33 cellular contexts compared by ENCODE assay signal in the genomic region with DNA sequence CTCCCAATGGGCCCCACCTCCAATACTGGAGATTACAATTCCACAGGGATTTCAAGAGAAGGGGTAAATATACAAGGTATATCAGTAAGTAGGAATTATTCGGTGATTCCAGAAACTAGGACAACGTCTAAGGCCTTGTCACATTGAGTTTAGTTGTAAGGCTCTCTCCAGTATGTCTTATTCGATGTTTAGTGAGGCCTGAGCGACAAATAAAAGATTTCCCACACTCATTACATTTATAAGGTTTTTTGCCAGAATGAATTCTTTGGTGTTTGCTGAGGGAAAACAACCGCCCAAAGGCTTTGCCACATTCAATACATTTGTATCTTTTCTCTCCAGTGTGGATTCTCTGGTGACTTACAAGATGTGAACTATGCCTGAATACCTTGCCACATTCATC.
"Had no signal": no experiment of that assay in that cellular context is flagged by ENCODE, and none has a peak within 500 bp of the region (broad histone marks: within the 10 kb centered on the region; RNA-seq: fewer than 3 reads in every experiment).

No MANE protein-coding gene starts in this region.

- H3K4me3 ChIP-seq: cardiac muscle cell, colonic mucosa, dorsolateral prefrontal cortex, lung, mucosa of descending colon, pancreas, prostate gland, sigmoid colon, uterus had no signal

- H3K27me3 Mint-ChIP-seq: activated B cell treated with CpG ODN at 0.5 μM for 24 hours; activated naive CD8-positive, alpha-beta T cell; effector memory CD8-positive, alpha-beta T cell; naive B cell; T-cell; type B pancreatic cell had no signal

- H3K27me3 ChIP-seq: adrenal gland, ascending aorta, cardiac muscle cell, colonic mucosa, dorsolateral prefrontal cortex, pancreas, sigmoid colon, uterus had no signal

- H3K27ac ChIP-seq: adrenal gland, ascending aorta, cardiac muscle cell, colonic mucosa, dorsolateral prefrontal cortex, pancreas, prostate gland, sigmoid colon, uterus had no signal

- FAIRE-seq: pancreas had no signal

- H3K27ac Mint-ChIP-seq: activated B cell treated with CpG ODN at 0.5 μM for 24 hours; activated naive CD8-positive, alpha-beta T cell; brain; effector memory CD8-positive, alpha-beta T cell; immature natural killer cell; naive B cell; T-cell; type B pancreatic cell had no signal

- H3K4me1 Mint-ChIP-seq: activated B cell treated with CpG ODN at 0.5 μM for 24 hours, brain, immature natural killer cell, naive B cell, T-cell had no signal

- ATAC-seq: effector memory CD8-positive, alpha-beta T cell; esophagus mucosa; left lobe of liver; mucosa of descending colon; pancreas; T-cell had no signal

- DNase-seq: activated B cell treated with CpG ODN at 0.5 μM for 24 hours; activated effector memory CD4-positive, alpha-beta T cell treated with Interleukin-2 at 50 U/mL for 16 hours; activated naive CD4-positive, alpha-beta T cell treated with Interleukin-2 at 50 U/mL for 16 hours; adrenal gland; cerebellar nuclear complex; colonic mucosa; dorsolateral prefrontal cortex; effector memory CD8-positive, alpha-beta T cell; foreskin fibroblast; head of caudate nucleus; hippocampal formation; immature natural killer cell; kidney glomerular epithelial cell; mucosa of descending colon; naive B cell; nucleus accumbens; pancreas; retina; sigmoid colon; stimulated activated CD4-positive, alpha-beta T cell treated with anti-CD3 and anti-CD28 coated beads, Interleukin-15, amount 100 ng/mL, for 24 hours; stimulated activated CD4-positive, alpha-beta T cell treated with anti-CD3 and anti-CD28 coated beads, Interleukin-2, amount 100 ng/mL, for 24 hours; stimulated activated naive CD4-positive, alpha-beta T cell; T-cell; uterus had no signal

- H3K4me3 Mint-ChIP-seq: activated B cell treated with CpG ODN at 0.5 μM for 24 hours; activated naive CD8-positive, alpha-beta T cell; brain; effector memory CD8-positive, alpha-beta T cell; immature natural killer cell; naive B cell; T-cell; type B pancreatic cell had no signal

- H3K36me3 ChIP-seq: uterus had no signal

- H3K4me1 ChIP-seq: adrenal gland, ascending aorta, colonic mucosa, pancreas, prostate gland, sigmoid colon, uterus had no signal
